In the genomic region with DNA sequence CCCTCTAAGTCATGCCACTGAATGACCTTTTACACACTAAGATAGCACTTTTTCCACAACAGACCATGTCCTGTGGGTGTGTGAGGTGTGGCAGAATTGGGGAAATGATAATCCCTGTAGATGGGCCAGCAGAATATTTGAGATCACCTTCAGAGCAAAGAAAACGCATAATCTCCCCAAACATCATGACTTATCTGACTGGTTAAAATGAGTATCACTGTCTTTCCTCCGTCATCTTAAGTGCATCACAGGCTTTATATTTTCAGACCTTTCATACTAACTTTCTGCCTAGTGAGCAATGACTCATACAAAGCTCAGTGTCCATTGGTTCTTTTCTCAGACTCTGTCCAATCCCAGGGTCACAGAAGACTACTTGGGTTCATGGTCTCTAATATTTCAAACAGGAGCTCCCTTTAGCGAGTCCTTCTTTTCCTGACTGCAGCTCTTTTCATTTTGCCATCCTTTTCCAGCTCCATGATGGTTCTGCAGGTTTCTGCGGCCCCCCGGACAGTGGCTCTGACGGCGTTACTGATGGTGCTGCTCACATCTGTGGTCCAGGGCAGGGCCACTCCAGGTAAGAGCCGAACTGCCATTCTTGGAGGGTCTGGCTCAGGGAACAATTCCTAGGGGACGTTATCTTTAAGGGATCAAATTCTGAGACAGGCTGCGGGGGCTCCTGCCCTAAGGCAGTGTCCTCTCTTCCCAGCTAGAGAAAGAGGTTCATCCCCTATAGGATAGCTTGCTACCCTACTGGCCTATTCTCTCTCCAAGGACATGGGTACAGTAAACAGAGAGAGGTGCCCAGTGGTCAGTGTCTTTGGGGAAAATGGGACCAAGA, we compare ENCODE assay signal across 8 cellular contexts. TPM values are rescaled to one million over a fixed set of nuclear protein-coding genes. Genes with fewer than 3 reads are reported as not detected.
DNase-seq lines count a peak whose midpoint lies in the region; ATAC-seq and TF ChIP-seq lines count a peak whose summit lies in the region.

TSS of gene HLA-DPB1 (plus strand) at position 423 of the 838 bp plus-strand sequence. CDS start at position 475, 52 bp downstream.

- no peak for TF ChIP-seq RAD21 in IMR-90 (IDR thresholded peaks at IDR 0.05; ENCODE audit: low read length)

- dilution Hi-C loops in IMR-90 (cut with HindIII; ENCODE audit: low sequenced_read_pairs, unreplicated experiment), result no loop called here

- no peaks in the 10 kb centered on the region for H3K9me3 Mint-ChIP-seq in activated CD4-positive, alpha-beta memory T cell treated with anti-CD3 and anti-CD28 coated beads, Interleukin-2, amount 10 ng/mL, durations not matched to agents 7 days and 5 days

- H4K5ac ChIP-seq in IMR-90 (ENCODE audit: low read depth, low read length), result no peak within 1 kb of the TSS

- H2BK15ac ChIP-seq in IMR-90 (ENCODE audit: low read depth, low read length) (no peak within 1 kb of the TSS), neuronal stem cell (ENCODE audit: low read length) (peak within 1 kb of the TSS; percentile 9)

- H3K36me3 Mint-ChIP-seq in activated CD4-positive, alpha-beta memory T cell treated with anti-CD3 and anti-CD28 coated beads, Interleukin-2, amount 10 ng/mL, durations not matched to agents 7 days and 5 days (ENCODE audit: low read depth), result peaks cover 14% of the 10 kb centered on the region

- H2BK5ac ChIP-seq in IMR-90 (ENCODE audit: low read depth, low read length, poor library complexity, severe bottlenecking) (no peak within 1 kb of the TSS), neuronal stem cell (ENCODE audit: low read length) (no peak within 1 kb of the TSS)

- H3K4me3 ChIP-seq in IMR-90 (ENCODE audit: insufficient read depth, low read depth, low read length) (no peak within 1 kb of the TSS), fibroblast of lung (replicated peaks in 1 of 4; ENCODE audit: control extremely low read depth in 1 of 4, insufficient read depth in 1 of 4, low read depth in 3 of 4, low read length in 4 of 4) (no peak within 1 kb of the TSS), neuronal stem cell (ENCODE audit: low read length in 2 of 2) (no peak within 1 kb of the TSS)

- H4K8ac ChIP-seq in IMR-90 (ENCODE audit: low read depth in 2 of 2, low read length in 2 of 2) (no peak within 1 kb of the TSS), neuronal stem cell (ENCODE audit: low read depth, low read length) (no peak within 1 kb of the TSS)

- POLR2A ChIA-PET in IMR-90 (lab: Charles Lee; ENCODE audit: unreplicated experiment), result no interaction called here
- POLR2A ChIA-PET in activated CD4-positive, alpha-beta memory T cell treated with anti-CD3 and anti-CD28 coated beads, Interleukin-2, amount 10 ng/mL, durations not matched to agents 7 days and 5 days (lab: Charles Lee), result interaction anchor here (0.7 to 5.0 kb wide), 9 partner anchors 14 to 238 kb away, joined by 3 to 32 read pairs (median 4); partner anchors contain the start of gene PSMB9

- no peaks in the 10 kb centered on the region for H3K36me3 ChIP-seq in IMR-90 (ENCODE audit: control insufficient read depth, insufficient read depth, low read length)
- no peaks in the 10 kb centered on the region for H3K36me3 ChIP-seq in fibroblast of lung (ENCODE audit: control insufficient read depth, insufficient read depth, low read length)
- no peaks in the 10 kb centered on the region for H3K36me3 ChIP-seq in neuronal stem cell (replicated peaks in 1 of 2; ENCODE audit: control insufficient read depth in 2 of 2, insufficient read depth in 2 of 2, low read length in 2 of 2)

- 27% methylated on average over 2 of the region's 10 CpGs; no CpG with 5 or more reads in 1 of the 2 experiments for WGBS in IMR-90 (ENCODE audit: extremely low coverage in 2 of 2, insufficient read length in 1 of 2), 2 experiments
- no CpG with 5 or more reads among the region's 10 CpGs for WGBS in neuronal stem cell (ENCODE audit: extremely low coverage in 2 of 2, insufficient read length in 2 of 2, insufficient replicate concordance in 1 of 2), 2 donors

- no peak within 1 kb of the TSS for H2AK5ac ChIP-seq in IMR-90 (ENCODE audit: low read depth, low read length)
- no peak within 1 kb of the TSS for H2AK5ac ChIP-seq in neuronal stem cell (ENCODE audit: low read depth, low read length)

- ATAC-seq in GM21576 (IDR thresholded peaks at IDR 0.05; ENCODE audit: unreplicated experiment) (peak; percentile 64), IMR-90 (ENCODE audit: low read depth) (peak; percentile 87)

- TF ChIP-seq CTCF in IMR-90 (conservative IDR thresholded peaks at IDR 0.05; ENCODE audit: low read depth, low read length) (no peak), fibroblast of lung (conservative IDR thresholded peaks at IDR 0.05 in 1 of 2, IDR thresholded peaks at IDR 0.05 in 1 of 2; ENCODE audit: low read depth in 1 of 2, low read length in 2 of 2) (no peak)

- peak within 1 kb of the TSS; percentile 79 for H3K4me3 Mint-ChIP-seq in activated CD4-positive, alpha-beta memory T cell treated with anti-CD3 and anti-CD28 coated beads, Interleukin-2, amount 10 ng/mL, durations not matched to agents 7 days and 5 days

- H3K27me3 ChIP-seq in IMR-90 (ENCODE audit: control insufficient read depth, insufficient read depth, low read length) (peaks cover 29% of the 10 kb centered on the region), fibroblast of lung (ENCODE audit: control insufficient read depth, insufficient read depth, low read length) (peaks cover 3% of the 10 kb centered on the region), neuronal stem cell (ENCODE audit: control insufficient read depth in 3 of 3, insufficient read depth in 3 of 3, low read depth in 1 of 3, low read length in 3 of 3) (peaks cover 0 to 22% (median 0%) of the 10 kb centered on the region in 3 experiments)

- peaks cover 69% of the 10 kb centered on the region for H3K4me1 Mint-ChIP-seq in activated CD4-positive, alpha-beta memory T cell treated with anti-CD3 and anti-CD28 coated beads, Interleukin-2, amount 10 ng/mL, durations not matched to agents 7 days and 5 days

- CTCF ChIA-PET in IMR-90 (lab: Yijun Ruan, JAX), result no interaction called here
- CTCF ChIA-PET in activated CD4-positive, alpha-beta memory T cell treated with anti-CD3 and anti-CD28 coated beads, Interleukin-2, amount 10 ng/mL, durations not matched to agents 7 days and 5 days (lab: Charles Lee), result interaction anchor here (0.7 to 1.5 kb wide), 9 partner anchors 49 to 237 kb away, joined by 3 to 8 read pairs (median 4); partner anchors contain the start of genes HLA-DMA and TAP2

- no peak within 1 kb of the TSS for H3K56ac ChIP-seq in IMR-90 (ENCODE audit: extremely low read depth, insufficient read depth, low read length)

- H3K27ac Mint-ChIP-seq in activated CD4-positive, alpha-beta memory T cell treated with anti-CD3 and anti-CD28 coated beads, Interleukin-2, amount 10 ng/mL, durations not matched to agents 7 days and 5 days, result peak within 1 kb of the TSS; percentile 78

- H3K4me2 ChIP-seq in IMR-90 (ENCODE audit: low read depth, low read length) (no peak within 1 kb of the TSS), fibroblast of lung (ENCODE audit: extremely low read depth, insufficient read depth, low read length) (no peak within 1 kb of the TSS), neuronal stem cell (ENCODE audit: insufficient read depth, low read length, poor library complexity, severe bottlenecking) (no peak within 1 kb of the TSS)

- H3K4me1 ChIP-seq in IMR-90 (ENCODE audit: control insufficient read depth, insufficient read depth, low read length), result no peaks in the 10 kb centered on the region; the same call in 1 of the 2 replicates
- peaks cover 3% of the 10 kb centered on the region for H3K4me1 ChIP-seq in fibroblast of lung (ENCODE audit: control insufficient read depth, extremely low read depth, insufficient read depth, low read length)
- H3K4me1 ChIP-seq in neuronal stem cell (ENCODE audit: control insufficient read depth in 2 of 2, insufficient read depth in 1 of 2, low read depth in 1 of 2, low read length in 2 of 2), result no peaks in the 10 kb centered on the region

- no peak within 1 kb of the TSS for H3K27ac ChIP-seq in IMR-90 (ENCODE audit: insufficient read depth, low read length)
- no peak within 1 kb of the TSS for H3K27ac ChIP-seq in fibroblast of lung (ENCODE audit: insufficient read depth, low read length)
- H3K27ac ChIP-seq in neuronal stem cell (replicated peaks; ENCODE audit: low read length), result no peak within 1 kb of the TSS

- no peak within 1 kb of the TSS for H2BK12ac ChIP-seq in neuronal stem cell (ENCODE audit: low read length)

- H3K79me1 ChIP-seq in IMR-90 (ENCODE audit: low read depth in 1 of 2, low read length in 2 of 2) (no peaks in the 10 kb centered on the region), neuronal stem cell (ENCODE audit: low read depth, low read length) (no peaks in the 10 kb centered on the region)

- no peak for TF ChIP-seq POLR2A in IMR-90 (IDR thresholded peaks at IDR 0.05; ENCODE audit: low read depth, low read length)

- H4K20me1 ChIP-seq in IMR-90 (ENCODE audit: insufficient read depth, low read length) (no peaks in the 10 kb centered on the region), fibroblast of lung (ENCODE audit: control insufficient read depth, extremely low read depth, insufficient read depth, low read length) (no peaks in the 10 kb centered on the region)

- H3K9me3 ChIP-seq in IMR-90 (ENCODE audit: control insufficient read depth, insufficient read depth, low read length) (no peaks in the 10 kb centered on the region), fibroblast of lung (ENCODE audit: control insufficient read depth, insufficient read depth, low read depth, low read length) (no peaks in the 10 kb centered on the region), neuronal stem cell (replicated peaks in 1 of 2; ENCODE audit: control insufficient read depth in 2 of 2, insufficient read depth in 1 of 2, low read depth in 1 of 2, low read length in 2 of 2) (no peaks in the 10 kb centered on the region)

- H3K23ac ChIP-seq in IMR-90 (ENCODE audit: low read depth, low read length) (no peak within 1 kb of the TSS), neuronal stem cell (ENCODE audit: low read depth, low read length, poor library complexity) (no peak within 1 kb of the TSS)

- H3K4ac ChIP-seq in IMR-90 (ENCODE audit: low read depth, low read length), result no peak within 1 kb of the TSS
- no peak within 1 kb of the TSS for H3K4ac ChIP-seq in neuronal stem cell (ENCODE audit: low read length)

- H2BK120ac ChIP-seq in IMR-90 (ENCODE audit: low read depth, low read length), result no peak within 1 kb of the TSS
- H2BK120ac ChIP-seq in neuronal stem cell (ENCODE audit: low read depth, low read length), result no peak within 1 kb of the TSS

- H3K9me1 ChIP-seq in IMR-90 (ENCODE audit: insufficient read depth, low read length), result no peaks in the 10 kb centered on the region

- H2AK9ac ChIP-seq in IMR-90 (replicated peaks; ENCODE audit: low read depth, low read length, poor library complexity), result no peak within 1 kb of the TSS

- BruUV-seq in IMR-90 (replicated peaks; lab: Mats Ljungman, UMichigan), result no TSS peak

- no peak within 1 kb of the TSS for H2AFZ ChIP-seq in IMR-90 (replicated peaks; ENCODE audit: low read length, poor library complexity)
- H2AFZ ChIP-seq in fibroblast of lung (ENCODE audit: low read length), result no peak within 1 kb of the TSS
- H2AFZ ChIP-seq in neuronal stem cell (ENCODE audit: low read length), result peak within 1 kb of the TSS; percentile 62

- H3K27me3 Mint-ChIP-seq in activated CD4-positive, alpha-beta memory T cell treated with anti-CD3 and anti-CD28 coated beads, Interleukin-2, amount 10 ng/mL, durations not matched to agents 7 days and 5 days, result no peaks in the 10 kb centered on the region

- DNase-seq in SIG-M5 treated with dmso at 0.1 percent for 504 hours (lab: John Stamatoyannopoulos, UW; ENCODE audit: unreplicated experiment) (peak; percentile 62), SIG-M5 (lab: John Stamatoyannopoulos, UW) (no peak), IMR-90 (peak; percentile 59), fibroblast of lung (ENCODE audit: low read depth in 2 of 2) (peak; percentile 32 to 51), neuronal stem cell (ENCODE audit: low spot score) (peak; percentile 33), T1000 (lab: John Stamatoyannopoulos, UW) (no peak)
- DNase-seq in activated CD4-positive, alpha-beta memory T cell treated with anti-CD3 and anti-CD28 coated beads, Interleukin-2, amount 10 ng/mL, durations not matched to agents 7 days and 5 days, result peak; percentile 34

- H3K14ac ChIP-seq in IMR-90 (replicated peaks; ENCODE audit: low read depth, low read length), result no peak within 1 kb of the TSS
- H3K14ac ChIP-seq in neuronal stem cell (ENCODE audit: low read length), result no peak within 1 kb of the TSS

- H3K18ac ChIP-seq in IMR-90 (ENCODE audit: low read depth, low read length) (no peak within 1 kb of the TSS), neuronal stem cell (ENCODE audit: low read length) (no peak within 1 kb of the TSS)

- H4K91ac ChIP-seq in IMR-90 (ENCODE audit: insufficient read depth, low read depth, low read length) (no peak within 1 kb of the TSS), neuronal stem cell (ENCODE audit: low read depth, low read length, poor library complexity) (no peak within 1 kb of the TSS)

- intact Hi-C loops in IMR-90 (cut with micrococcal nuclease), result no loop called here

- no peak within 1 kb of the TSS for H2BK20ac ChIP-seq in IMR-90 (ENCODE audit: low read depth, low read length)

- in situ Hi-C loops in IMR-90 (cut with MboI; ENCODE audit: low sequenced_read_pairs), result no loop called here

- H3K79me2 ChIP-seq in fibroblast of lung (ENCODE audit: control insufficient read depth, insufficient read depth, low read length), result no peaks in the 10 kb centered on the region

- H3K9ac ChIP-seq in IMR-90 (ENCODE audit: low read depth, low read length), result no peak within 1 kb of the TSS
- H3K9ac ChIP-seq in fibroblast of lung (ENCODE audit: insufficient read depth, low read length), result no peak within 1 kb of the TSS
- no peak within 1 kb of the TSS for H3K9ac ChIP-seq in neuronal stem cell (ENCODE audit: low read depth, low read length, poor library complexity)

RNA-seq across cellular contexts. Expression of gene HLA-DPB1, which starts in this region (rescaled TPM):
- total RNA-seq in IMR-90 (2012; rRNA removed) (5.8 and 7.7 TPM in 2 replicates), fibroblast of lung (1.3 and 5.4 TPM in 2 replicates)
- polyA plus RNA-seq in IMR-90 (2012; rRNA removed) (9.7 and 10.7 TPM in 2 replicates), fibroblast of lung (11.0 and 11.5 TPM in 2 replicates)
- polyA plus RNA-seq in IMR-90 (2012; cell fraction: cytosol; rRNA removed), result 11.7 and 13.7 TPM in 2 replicates
- 4.3 and 7.0 TPM in 2 replicates for polyA plus RNA-seq in IMR-90 (2012; cell fraction: nucleus; rRNA removed; ENCODE audit: low replicate concordance)
- 10 to 100 TPM; 89.8 to 95.6 TPM for total RNA-seq in activated CD4-positive, alpha-beta memory T cell treated with anti-CD3 and anti-CD28 coated beads, Interleukin-2, amount 10 ng/mL, durations not matched to agents 7 days and 5 days
- polyA plus RNA-seq in fibroblast of lung (2012), result 11.9 and 12.7 TPM in 2 replicates
- polyA minus RNA-seq in fibroblast of lung (ENCODE audit: low replicate concordance), result 17.9 and 29.3 TPM in 2 replicates
- 45.7 TPM for polyA plus RNA-seq in neuronal stem cell (2013, experiment 1 of 2)
- polyA plus RNA-seq in neuronal stem cell (2013, experiment 2 of 2), result 42.1 TPM

Comparison
In these comparisons a context has a peak if more than half of its experiments do, and no peak if none do; other contexts are left out.
1. RNA of gene HLA-DPB1 (total RNA-seq): 89.8 to 95.6 TPM in activated CD4-positive, alpha-beta memory T cell treated with anti-CD3 and anti-CD28 coated beads, Interleukin-2, amount 10 ng/mL, durations not matched to agents 7 days and 5 days; 5.8 to 7.7 TPM in IMR-90 and 1.3 to 5.4 TPM in fibroblast of lung; every median in the first group is over 10 times any median in the second.
2. DNase-seq: peak in SIG-M5 treated with dmso at 0.1 percent for 504 hours (single experiment), IMR-90 (single experiment), activated CD4-positive, alpha-beta memory T cell treated with anti-CD3 and anti-CD28 coated beads, Interleukin-2, amount 10 ng/mL, durations not matched to agents 7 days and 5 days (single experiment), fibroblast of lung (2 of 2) and neuronal stem cell (single experiment); none in SIG-M5 (single experiment) and T1000 (single experiment).